20 cellular contexts compared by ENCODE assay signal in the genomic region with DNA sequence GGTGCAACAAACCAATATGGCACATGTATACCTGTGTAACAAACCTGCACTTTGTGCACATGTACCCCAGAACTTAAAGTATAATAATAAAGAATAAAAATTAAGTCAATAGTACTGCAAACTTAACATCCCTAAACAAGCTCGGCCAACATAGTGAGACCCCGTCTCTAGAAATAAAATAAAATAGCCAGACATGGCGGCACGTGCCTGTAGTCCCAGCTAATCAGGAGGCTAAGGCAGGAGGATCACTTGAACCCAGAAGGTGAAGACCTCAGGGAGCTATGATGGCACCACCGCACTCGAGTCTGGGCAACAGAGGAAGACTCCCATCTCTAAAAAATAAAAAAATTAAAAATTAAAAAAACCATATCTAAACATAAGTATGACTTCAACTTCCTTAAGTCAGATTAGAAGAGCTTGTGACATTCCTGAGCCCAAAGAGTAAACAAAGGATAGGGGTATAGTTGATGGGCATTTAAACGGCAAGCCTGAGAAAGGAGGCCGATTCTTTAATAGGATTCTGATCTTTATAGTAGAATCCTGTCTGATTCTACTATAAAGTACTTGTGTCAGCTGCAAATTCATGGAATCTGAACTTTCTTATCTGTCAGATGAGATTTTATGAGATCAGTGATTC. TPM values are rescaled to one million over a fixed set of nuclear protein-coding genes. Genes with fewer than 3 reads are reported as not detected.
DNase-seq lines count a peak whose midpoint lies in the region; ATAC-seq and TF ChIP-seq lines count a peak whose summit lies in the region.
"Had no signal": no experiment of that assay in that cellular context is flagged by ENCODE, and none has a peak within 500 bp of the region (broad histone marks: within the 10 kb centered on the region; RNA-seq: fewer than 3 reads in every experiment).

No MANE protein-coding gene starts in this region.

- TF ChIP-seq CTCF in right atrium auricular region (IDR thresholded peaks at IDR 0.05) (no peak), gastroesophageal sphincter (IDR thresholded peaks at IDR 0.05) (no peak), gastrocnemius medialis (IDR thresholded peaks at IDR 0.05 in 4 of 5, conservative IDR thresholded peaks at IDR 0.05 in 1 of 5) (no peak), GM13977 (IDR thresholded peaks at IDR 0.05; ENCODE audit: extremely low read depth, insufficient read depth, missing control alignments) (no peak)

- intact Hi-C loops in left ventricle myocardium superior (cut with micrococcal nuclease) (no loop called here), gastrocnemius medialis (cut with DNase I; ENCODE audit: low total_unique reads) (no loop called here)

- H3K27me3 ChIP-seq in right atrium auricular region (no peaks in the 10 kb centered on the region), gastroesophageal sphincter (no peaks in the 10 kb centered on the region), gastrocnemius medialis (no peaks in the 10 kb centered on the region)
- H3K27me3 ChIP-seq: ascending aorta had no signal

- TF ChIP-seq EP300 in gastroesophageal sphincter (IDR thresholded peaks at IDR 0.05): no peak

- in situ Hi-C loops in gastrocnemius medialis (cut with MboI; ENCODE audit: low sequenced_read_pairs in 4 of 4) (no loop called here), GM13977 (cut with MboI; ENCODE audit: low pct_unique_long_range_greater_than_20kb, low sequenced_read_pairs, unreplicated experiment) (no loop called here)

- 80 to 84% methylated on average over 5 to 8 of the region's 8 CpGs for WGBS in gastroesophageal sphincter (ENCODE audit: low coverage in 1 of 2), 2 donors

- DNase-seq in right atrium auricular region (ENCODE audit: low spot score) (no peak), left ventricle myocardium superior (no peak), gastrocnemius medialis (no peak), GM13977 (ENCODE audit: low spot score) (no peak), hepatic stellate cell (ENCODE audit: low spot score) (no peak), NCI-H2107 (lab: John Stamatoyannopoulos, UW) (no peak)
- DNase-seq: activated CD4-positive, alpha-beta T cell treated with anti-CD3 and anti-CD28 coated beads for 1 hour; C1 segment of cervical spinal cord; kidney glomerular epithelial cell; NCI-H1105; NCI-H2081 treated with DMSO at 0.1 percent for 48 hours; PC-3; SIG-M5; small intestine had no signal

- H3K36me3 ChIP-seq in right atrium auricular region (no peaks in the 10 kb centered on the region), gastroesophageal sphincter (no peaks in the 10 kb centered on the region), gastrocnemius medialis (no peaks in the 10 kb centered on the region)
- H3K36me3 ChIP-seq: ascending aorta had no signal

- TF ChIP-seq POLR2A in gastroesophageal sphincter (IDR thresholded peaks at IDR 0.05) (no peak), gastrocnemius medialis (IDR thresholded peaks at IDR 0.05) (no peak)

- ATAC-seq in left ventricle myocardium superior: no peak
- ATAC-seq in gastroesophageal sphincter: no peak
- ATAC-seq in gastrocnemius medialis: no peak
- no peak for ATAC-seq in HG02571 (IDR thresholded peaks at IDR 0.05; ENCODE audit: unreplicated experiment)
- ATAC-seq: PC-3; stimulated activated memory B cell treated with anti-CD40 and anti-IgM and Interleukin-4, amounts not matched to agents 10 μg/mL and 1 μg/mL and 100 μg/mL, for 72 hours had no signal

- H3K4me1 ChIP-seq in right atrium auricular region: peaks cover 0 to 6% of the 10 kb centered on the region in 2 donors
- H3K4me1 ChIP-seq in gastroesophageal sphincter: no peaks in the 10 kb centered on the region
- H3K4me1 ChIP-seq in gastrocnemius medialis: peaks cover 0 to 3% of the 10 kb centered on the region in 2 donors
- H3K4me1 ChIP-seq: ascending aorta had no signal

- H3K27ac ChIP-seq in right atrium auricular region (no peak overlapping the region), gastroesophageal sphincter (peak overlapping the region in 1 of 4 donors; percentile 57), gastrocnemius medialis (peak overlapping the region; percentile 30 to 74 (median 56))
- H3K27ac ChIP-seq: ascending aorta had no signal

- H3K4me3 ChIP-seq in right atrium auricular region (peak overlapping the region; percentile 34 to 42), gastroesophageal sphincter (peak overlapping the region; percentile 15 to 47), gastrocnemius medialis (peak overlapping the region; percentile 39 to 51 (median 48))

- H3K9me3 ChIP-seq in right atrium auricular region: no peaks in the 10 kb centered on the region
- no peaks in the 10 kb centered on the region for H3K9me3 ChIP-seq in gastroesophageal sphincter
- no peaks in the 10 kb centered on the region for H3K9me3 ChIP-seq in gastrocnemius medialis
- H3K9me3 ChIP-seq: ascending aorta had no signal

RNA-seq across cellular contexts. Expression of a gene that starts 1.6 kb away (rescaled TPM):
- total RNA-seq in right atrium auricular region (1 to 10 TPM; 1.3 to 1.5 TPM), left ventricle myocardium superior (1.2 TPM), gastroesophageal sphincter (1 to 10 TPM in 3 of 4 donors, under 1 TPM in 1; 0.47 to 7.3 (median 2.6) TPM), gastrocnemius medialis (1 to 10 TPM; 1.7 to 2.4 (median 2.1) TPM)
- total RNA-seq: G401; naive thymus-derived CD8-positive, alpha-beta T cell; PC-3 had no signal

Comparison
In these comparisons a context has a peak if more than half of its experiments do, and no peak if none do; other contexts are left out.
1. H3K27ac ChIP-seq: peak in gastrocnemius medialis (4 of 4); none in right atrium auricular region (0 of 2).
2. Peak in every context shown above with its lines, with median percentiles within 50 percentile points of each other: H3K4me3 ChIP-seq.